19 cellular contexts compared by ENCODE assay signal in genomic region chr21:43021756-43022600, GRCh38.
"Had no signal": no experiment of that assay in that cellular context is flagged by ENCODE, and none has a peak within 500 bp of the region (broad histone marks: within the 10 kb centered on the region; RNA-seq: fewer than 3 reads in every experiment).

No MANE protein-coding gene starts in this region.

- H3K4me3 Mint-ChIP-seq: activated CD4-positive, alpha-beta memory T cell treated with anti-CD3 and anti-CD28 coated beads for 36 hours; activated naive CD4-positive, alpha-beta T cell treated with anti-CD3 and anti-CD28 coated beads for 36 hours; activated T-cell treated with anti-CD3 and anti-CD28 coated beads, Interleukin-2, amount 50 U/mL, for 24 hours; naive thymus-derived CD8-positive, alpha-beta T cell had no signal

- H3K79me2 ChIP-seq: parathyroid adenoma had no signal

- H3K4me1 ChIP-seq: breast epithelium, left lung, parathyroid adenoma had no signal

- H3K27me3 Mint-ChIP-seq: activated CD4-positive, alpha-beta memory T cell treated with anti-CD3 and anti-CD28 coated beads for 36 hours; activated T-cell treated with anti-CD3 and anti-CD28 coated beads, Interleukin-2, amount 50 U/mL, for 24 hours; naive thymus-derived CD8-positive, alpha-beta T cell had no signal

- H3K4me3 ChIP-seq: breast epithelium, coronary artery, left lung, smooth muscle cell had no signal

- H2AFZ ChIP-seq: parathyroid adenoma had no signal

- ATAC-seq: left lung; naive thymus-derived CD8-positive, alpha-beta T cell; sciatic nerve had no signal

- H3K27ac Mint-ChIP-seq: activated CD4-positive, alpha-beta memory T cell treated with anti-CD3 and anti-CD28 coated beads for 36 hours; activated naive CD4-positive, alpha-beta T cell treated with anti-CD3 and anti-CD28 coated beads for 36 hours; activated T-cell treated with anti-CD3 and anti-CD28 coated beads, Interleukin-2, amount 50 U/mL, for 24 hours; activated T-helper 2 cell treated with anti-CD3 and anti-CD28 coated beads, Interferon-gamma antibody, Interleukin-2, Interleukin-4, amounts not matched to agents 10 μg/mL and 5 μg/mL and 100 μg/mL, durations not matched to agents 14 hours and 24 hours and 36 hours had no signal

- H3K9ac ChIP-seq: parathyroid adenoma had no signal

- H3K4me1 Mint-ChIP-seq: naive thymus-derived CD8-positive, alpha-beta T cell had no signal

- H3K36me3 ChIP-seq: breast epithelium had no signal

- H3K9me3 ChIP-seq: breast epithelium, left lung had no signal

- H3K9me3 Mint-ChIP-seq: activated CD4-positive, alpha-beta memory T cell treated with anti-CD3 and anti-CD28 coated beads for 36 hours; activated naive CD4-positive, alpha-beta T cell treated with anti-CD3 and anti-CD28 coated beads for 36 hours; activated T-cell treated with anti-CD3 and anti-CD28 coated beads, Interleukin-2, amount 50 U/mL, for 24 hours; activated T-helper 2 cell treated with anti-CD3 and anti-CD28 coated beads, Interferon-gamma antibody, Interleukin-2, Interleukin-4, amounts not matched to agents 10 μg/mL and 5 μg/mL and 100 μg/mL, durations not matched to agents 14 hours and 24 hours and 36 hours; naive thymus-derived CD8-positive, alpha-beta T cell had no signal

- DNase-seq: activated CD4-positive, alpha-beta memory T cell treated with anti-CD3 and anti-CD28 coated beads for 36 hours; activated naive CD4-positive, alpha-beta T cell treated with anti-CD3 and anti-CD28 coated beads for 36 hours; activated T-cell treated with anti-CD3 and anti-CD28 coated beads, Interleukin-2, amount 50 U/mL, for 24 hours; erythroblast; foreskin melanocyte; head of caudate nucleus; kidney; mammary epithelial cell; naive thymus-derived CD8-positive, alpha-beta T cell; stimulated activated naive CD4-positive, alpha-beta T cell; T-helper 2 cell; WERI-Rb-1 had no signal

- H3K27ac ChIP-seq: breast epithelium, coronary artery, left lung, parathyroid adenoma, WERI-Rb-1 had no signal

- H3K4me2 ChIP-seq: smooth muscle cell had no signal

- H3K27me3 ChIP-seq: breast epithelium, left lung had no signal
